Comparison of ENCODE assay signal across 9 cellular contexts in genomic region chr3:11944052-11944673, GRCh38.
DNase-seq lines count a peak whose midpoint lies in the region; TF ChIP-seq lines count a peak whose summit lies in the region.
"Had no signal": no experiment of that assay in that cellular context is flagged by ENCODE, and none has a peak within 500 bp of the region (broad histone marks: within the 10 kb centered on the region; RNA-seq: fewer than 3 reads in every experiment).

No MANE protein-coding gene starts in this region.

- peak; percentile 23 for DNase-seq in NCI-H2107 treated with DMSO at 0.1 percent for 48 hours (lab: John Stamatoyannopoulos, UW; ENCODE audit: unreplicated experiment)
- no peak for DNase-seq in NCI-H2107 (lab: John Stamatoyannopoulos, UW)
- peak; percentile 30 for DNase-seq in NCI-H2029 treated with DMSO at 0.1 percent for 48 hours (lab: John Stamatoyannopoulos, UW)
- peak; percentile 50 for DNase-seq in choroid plexus epithelial cell (ENCODE audit: low read depth)
- DNase-seq in middle frontal gyrus (ENCODE audit: extremely low spot score, low spot score), result peak; percentile 6
- DNase-seq in NK-92 (lab: John Stamatoyannopoulos, UW; ENCODE audit: unreplicated experiment), result no peak
- DNase-seq in NCI-H1436 treated with DMSO at 0.1 percent for 48 hours (lab: John Stamatoyannopoulos, UW), result no peak
- DNase-seq in KG1 (lab: John Stamatoyannopoulos, UW), result no peak

- TF ChIP-seq CTCF in choroid plexus epithelial cell (conservative IDR thresholded peaks at IDR 0.05; ENCODE audit: low read depth, low read length), result peak; percentile 74

- no peak overlapping the region for H3K4me3 ChIP-seq in choroid plexus epithelial cell (ENCODE audit: low read depth, low read length)
- H3K4me3 ChIP-seq: BLaER1 treated with 17β-estradiol and CSF1 and Interleukin-3, amounts not matched to agents 10 nM and 100 nM had no signal

Comparison
In these comparisons a context has a peak if more than half of its experiments do, and no peak if none do; other contexts are left out.
1. DNase-seq: peak in NCI-H2107 treated with DMSO at 0.1 percent for 48 hours (single experiment), NCI-H2029 treated with DMSO at 0.1 percent for 48 hours (single experiment), choroid plexus epithelial cell (single experiment) and middle frontal gyrus (single experiment); none in NCI-H2107 (single experiment), NK-92 (single experiment), NCI-H1436 treated with DMSO at 0.1 percent for 48 hours (single experiment) and KG1 (single experiment).